ENCODE assay signal across 8 cellular contexts in genomic region chr17:42997984-42998938, GRCh38. TPM values are rescaled to one million over a fixed set of nuclear protein-coding genes. Genes with fewer than 3 reads are reported as not detected.
DNase-seq lines count a peak whose midpoint lies in the region; ATAC-seq and TF ChIP-seq lines count a peak whose summit lies in the region.

TSS of gene RPL27 (plus strand) at chr17:42998419. CDS start at chr17:42998751, 332 bp downstream.

- peak; percentile 99 for DNase-seq in DMS114 treated with DMSO at 0.1 percent for 48 hours (lab: John Stamatoyannopoulos, UW; ENCODE audit: unreplicated experiment)
- DNase-seq in OCI-M2 (lab: John Stamatoyannopoulos, UW; ENCODE audit: unreplicated experiment), result peak; percentile 95
- peak; percentile 91 for DNase-seq in activated T-cell treated with anti-CD3 and anti-CD28 coated beads for 48 hours (ENCODE audit: low read depth)
- DNase-seq in epithelial cell of proximal tubule (ENCODE audit: low read depth), result peak; percentile 98
- DNase-seq in stimulated activated CD8-positive, alpha-beta memory T cell treated with anti-CD3 and anti-CD28 coated beads, Interleukin-7, amount 100 ng/mL, for 1 hour (ENCODE audit: low read depth in 2 of 2), result peak; percentile 95 to 97

- H3K9me3 Mint-ChIP-seq in IgD-negative memory B cell, result no peaks in the 10 kb centered on the region

- H3K27ac ChIP-seq in mucosa of rectum (ENCODE audit: low read depth in 2 of 2, low read length in 2 of 2), result peak within 1 kb of the TSS; percentile 86 to 87

- H3K4me1 Mint-ChIP-seq in IgD-negative memory B cell, result peaks cover 6 to 19% (median 7%) of the 10 kb centered on the region in 3 donors

- peak within 1 kb of the TSS; percentile 84 to 96 (median 96) for H3K4me3 Mint-ChIP-seq in IgD-negative memory B cell

- peak within 1 kb of the TSS; percentile 95 to 97 for H3K9ac ChIP-seq in mucosa of rectum (ENCODE audit: low read depth in 1 of 2, low read length in 2 of 2)

- no peaks in the 10 kb centered on the region for H3K27me3 Mint-ChIP-seq in IgD-negative memory B cell

- peak; percentile 78 for TF ChIP-seq CTCF in epithelial cell of proximal tubule (conservative IDR thresholded peaks at IDR 0.05; ENCODE audit: low read depth, low read length)

- H3K4me3 ChIP-seq in epithelial cell of proximal tubule (ENCODE audit: low read depth, low read length), result peak within 1 kb of the TSS; percentile 86
- peak within 1 kb of the TSS; percentile 87 to 97 for H3K4me3 ChIP-seq in mucosa of rectum (ENCODE audit: low read length in 2 of 2)

- H3K9me3 ChIP-seq in mucosa of rectum (ENCODE audit: control insufficient read depth in 2 of 2, low read length in 2 of 2), result no peaks in the 10 kb centered on the region

- peaks cover 26 to 29% of the 10 kb centered on the region in 2 donors for H3K36me3 ChIP-seq in mucosa of rectum (ENCODE audit: control insufficient read depth in 2 of 2, insufficient read depth in 2 of 2, low read length in 2 of 2)

- peaks cover 17 to 18% of the 10 kb centered on the region in 2 donors for H3K4me1 ChIP-seq in mucosa of rectum (ENCODE audit: control insufficient read depth in 2 of 2, insufficient read depth in 2 of 2, low read length in 2 of 2)

- H3K27ac Mint-ChIP-seq in IgD-negative memory B cell, result peak within 1 kb of the TSS; percentile 89 to 99 (median 98)

- H3K27me3 ChIP-seq in mucosa of rectum (ENCODE audit: control insufficient read depth in 2 of 2, insufficient read depth in 2 of 2, low read length in 2 of 2), result no peaks in the 10 kb centered on the region

- ATAC-seq in GM21528 (IDR thresholded peaks at IDR 0.05; ENCODE audit: low FRiP score, unreplicated experiment), result peak; percentile 89

- H3K36me3 Mint-ChIP-seq in IgD-negative memory B cell, result no peaks in the 10 kb centered on the region

RNA-seq across cellular contexts. Expression of gene RPL27, which starts in this region (rescaled TPM):
- polyA plus RNA-seq in IgD-negative memory B cell, result 2,481 TPM
- 1,399 and 1,932 TPM in 2 replicates for total RNA-seq in epithelial cell of proximal tubule

Comparison
In these comparisons a context has a peak if more than half of its experiments do, and no peak if none do; other contexts are left out.
1. Peak in every context shown above with its lines: DNase-seq, ATAC-seq, H3K4me3 ChIP-seq and H3K27ac ChIP-seq.